ENCODE assay signal across 14 cellular contexts in genomic region chr1:18890704-18891103, GRCh38. TPM values are rescaled to one million over a fixed set of nuclear protein-coding genes. Genes with fewer than 3 reads are reported as not detected.
A peak's percentile ranks its signal among the peaks of the same experiment; 100 is the strongest.
DNase-seq lines count a peak whose midpoint lies in the region; ATAC-seq and TF ChIP-seq lines count a peak whose summit lies in the region.
"Had no signal": no experiment of that assay in that cellular context is flagged by ENCODE, and none has a peak within 500 bp of the region (broad histone marks: within the 10 kb centered on the region; RNA-seq: fewer than 3 reads in every experiment).

No MANE protein-coding gene starts in this region.

- H3K9me3 ChIP-seq in IMR-90 (ENCODE audit: control insufficient read depth, insufficient read depth, low read length) (no peaks in the 10 kb centered on the region), subcutaneous abdominal adipose tissue (ENCODE audit: control insufficient read depth in 5 of 5, low read length in 5 of 5) (no peaks in the 10 kb centered on the region), suprapubic skin (no peaks in the 10 kb centered on the region)

- no peak overlapping the region for H3K9ac ChIP-seq in IMR-90 (ENCODE audit: low read depth, low read length)
- peak overlapping the region in 1 of 5 donors; percentile 22 for H3K9ac ChIP-seq in subcutaneous abdominal adipose tissue (ENCODE audit: low read length in 5 of 5)

- intact Hi-C loops in IMR-90 (cut with micrococcal nuclease) = no loop called here

- H2AK9ac ChIP-seq in IMR-90 (replicated peaks; ENCODE audit: low read depth, low read length, poor library complexity) = peak overlapping the region; percentile 58

- in situ Hi-C loops in IMR-90 (cut with MboI; ENCODE audit: low sequenced_read_pairs) = no loop called here

- no peak for TF ChIP-seq EP300 in suprapubic skin (IDR thresholded peaks at IDR 0.05)

- peak; percentile 19 for DNase-seq in IMR-90
- no peak for DNase-seq in NCI-H2196 (lab: John Stamatoyannopoulos, UW; ENCODE audit: unreplicated experiment)
- no peak for DNase-seq in suprapubic skin (ENCODE audit: low spot score in 2 of 2)
- DNase-seq in NCI-H1436 (lab: John Stamatoyannopoulos, UW) = no peak
- DNase-seq in activated CD4-positive, CD25-positive, alpha-beta regulatory T cell treated with anti-CD3 and anti-CD28 coated beads, Interleukin-2, amount 50 U/mL, for 72 hours = no peak
- DNase-seq: activated CD4-positive, alpha-beta memory T cell treated with anti-CD3 and anti-CD28 coated beads, Interleukin-2, amount 10 ng/mL, durations not matched to agents 7 days and 5 days; activated gamma-delta T cell; CD4-positive, CD25-positive, alpha-beta regulatory T cell; stimulated activated CD4-positive, alpha-beta T cell treated with anti-CD3 and anti-CD28 coated beads, Interleukin-2, amount 100 ng/mL, for 24 hours had no signal

- no peak overlapping the region for H4K8ac ChIP-seq in IMR-90 (ENCODE audit: low read depth in 2 of 2, low read length in 2 of 2)

- no peak overlapping the region for H3K14ac ChIP-seq in IMR-90 (replicated peaks; ENCODE audit: low read depth, low read length)

- peak; percentile 78 for ATAC-seq in IMR-90 (ENCODE audit: low read depth)

- no peak overlapping the region for H3K4ac ChIP-seq in IMR-90 (ENCODE audit: low read depth, low read length)

- no peak overlapping the region for H2BK120ac ChIP-seq in IMR-90 (ENCODE audit: low read depth, low read length)

- peaks cover 11% of the 10 kb centered on the region for H3K9me1 ChIP-seq in IMR-90 (ENCODE audit: insufficient read depth, low read length)

- H3K36me3 ChIP-seq in IMR-90 (ENCODE audit: control insufficient read depth, insufficient read depth, low read length) (peaks cover 3% of the 10 kb centered on the region), subcutaneous abdominal adipose tissue (ENCODE audit: control insufficient read depth in 5 of 5, insufficient read depth in 5 of 5, low read length in 5 of 5) (peaks cover 0 to 39% (median 23%) of the 10 kb centered on the region in 5 donors), suprapubic skin (peaks cover 4% of the 10 kb centered on the region)

- peak overlapping the region; percentile 71; the same call in 1 of the 2 replicates for H3K23ac ChIP-seq in IMR-90 (ENCODE audit: low read depth, low read length)

- CTCF ChIA-PET in IMR-90 (lab: Yijun Ruan, JAX) = no interaction called here

- TF ChIP-seq CTCF in IMR-90 (conservative IDR thresholded peaks at IDR 0.05; ENCODE audit: low read depth, low read length) (no peak), suprapubic skin (IDR thresholded peaks at IDR 0.05) (no peak)

- H2BK20ac ChIP-seq in IMR-90 (ENCODE audit: low read depth, low read length) = no peak overlapping the region

- H3K27ac ChIP-seq in IMR-90 (ENCODE audit: insufficient read depth, low read length) (no peak overlapping the region), cingulate gyrus (ENCODE audit: low read depth, low read length) (peak overlapping the region; percentile 57), layer of hippocampus (ENCODE audit: low read depth, low read length) (peak overlapping the region; percentile 73), subcutaneous abdominal adipose tissue (ENCODE audit: low read depth, low read length) (peak overlapping the region; percentile 54), suprapubic skin (no peak overlapping the region)

- H3K79me1 ChIP-seq in IMR-90 (ENCODE audit: low read depth in 1 of 2, low read length in 2 of 2) = peaks cover 4 to 11% of the 10 kb centered on the region in 2 experiments; a peak in 2 of 4 replicates

- no peak overlapping the region for H2AFZ ChIP-seq in IMR-90 (replicated peaks; ENCODE audit: low read length, poor library complexity)

- no peak overlapping the region for H2BK5ac ChIP-seq in IMR-90 (ENCODE audit: low read depth, low read length, poor library complexity, severe bottlenecking)

- no peak for TF ChIP-seq POLR2A in IMR-90 (IDR thresholded peaks at IDR 0.05; ENCODE audit: low read depth, low read length)
- TF ChIP-seq POLR2A in suprapubic skin (IDR thresholded peaks at IDR 0.05) = no peak

- H4K5ac ChIP-seq in IMR-90 (ENCODE audit: low read depth, low read length) = no peak overlapping the region

- WGBS in IMR-90 (ENCODE audit: extremely low coverage in 2 of 2, insufficient read length in 1 of 2), 2 experiments = no CpG with 5 or more reads among the region's 3 CpGs
- WGBS in suprapubic skin = 74% methylated on average over 2 of the region's 3 CpGs

- H3K4me2 ChIP-seq in IMR-90 (ENCODE audit: low read depth, low read length) = no peak overlapping the region

- no peak overlapping the region for H2AK5ac ChIP-seq in IMR-90 (ENCODE audit: low read depth, low read length)

- H3K4me1 ChIP-seq in IMR-90 (ENCODE audit: control insufficient read depth, insufficient read depth, low read length) (peaks cover 10% of the 10 kb centered on the region), subcutaneous abdominal adipose tissue (ENCODE audit: control insufficient read depth in 5 of 5, insufficient read depth in 5 of 5, low read length in 5 of 5) (peaks cover 6 to 57% (median 55%) of the 10 kb centered on the region in 5 donors), suprapubic skin (peaks cover 20% of the 10 kb centered on the region)

- 0 out of 2 replicates have a peak, but pooled peaks cover 3% of the 10 kb centered on the region for H4K20me1 ChIP-seq in IMR-90 (ENCODE audit: insufficient read depth, low read length)

- no peak overlapping the region for H2BK15ac ChIP-seq in IMR-90 (ENCODE audit: low read depth, low read length)

- H4K91ac ChIP-seq in IMR-90 (ENCODE audit: insufficient read depth, low read depth, low read length) = no peak overlapping the region

- H3K27me3 ChIP-seq in IMR-90 (ENCODE audit: control insufficient read depth, insufficient read depth, low read length) (no peaks in the 10 kb centered on the region), layer of hippocampus (ENCODE audit: control insufficient read depth, insufficient read depth, low read length) (no peaks in the 10 kb centered on the region), subcutaneous abdominal adipose tissue (ENCODE audit: control insufficient read depth in 5 of 5, insufficient read depth in 4 of 5, low read length in 5 of 5) (no peaks in the 10 kb centered on the region), suprapubic skin (no peaks in the 10 kb centered on the region)

- no TSS peak for BruUV-seq in IMR-90 (replicated peaks; lab: Mats Ljungman, UMichigan)

- no peak overlapping the region for H3K18ac ChIP-seq in IMR-90 (ENCODE audit: low read depth, low read length)

- H3K56ac ChIP-seq in IMR-90 (ENCODE audit: extremely low read depth, insufficient read depth, low read length) = no peak overlapping the region

- dilution Hi-C loops in IMR-90 (cut with HindIII; ENCODE audit: low sequenced_read_pairs, unreplicated experiment) = no loop called here

- no peak for TF ChIP-seq RAD21 in IMR-90 (IDR thresholded peaks at IDR 0.05; ENCODE audit: low read length)

- H3K4me3 ChIP-seq in IMR-90 (ENCODE audit: insufficient read depth, low read depth, low read length) (no peak overlapping the region), subcutaneous abdominal adipose tissue (ENCODE audit: low read depth in 1 of 5, low read length in 5 of 5) (no peak overlapping the region), suprapubic skin (no peak overlapping the region)

- POLR2A ChIA-PET in IMR-90 (lab: Charles Lee; ENCODE audit: unreplicated experiment) = no interaction called here

TF ChIP-seq in IMR-90, 13 proteins besides CTCF, POLR2A, EP300 and RAD21:
- TF ChIP-seq MAFK (IDR thresholded peaks at IDR 0.05; ENCODE audit: low read depth, low read length) (no peak), CEBPB (IDR thresholded peaks at IDR 0.05; ENCODE audit: low read depth, low read length) (no peak), BHLHE40 (IDR thresholded peaks at IDR 0.05; ENCODE audit: low read depth, low read length) (no peak), NFE2L2 (IDR thresholded peaks at IDR 0.05; ENCODE audit: low read depth, low read length) (no peak), MAZ (IDR thresholded peaks at IDR 0.05; ENCODE audit: borderline replicate concordance, low read depth, low read length) (no peak), RFX5 (IDR thresholded peaks at IDR 0.05; ENCODE audit: low read depth, low read length) (no peak), ELK1 (IDR thresholded peaks at IDR 0.05; ENCODE audit: borderline replicate concordance, low read depth, low read length) (no peak), SMC3 (IDR thresholded peaks at IDR 0.05; ENCODE audit: low read depth, low read length) (no peak), MXI1 (IDR thresholded peaks at IDR 0.05; ENCODE audit: borderline replicate concordance, low read depth, low read length) (no peak)

RNA-seq across cellular contexts. Expression of gene ALDH4A1, which starts 11.7 kb away (rescaled TPM):
- total RNA-seq in IMR-90 (2012; rRNA removed) (8.6 TPM in 2 replicates), suprapubic skin (10 to 100 TPM; 25.0 to 33.0 (median 29.6) TPM)
- polyA plus RNA-seq in IMR-90 (2012; rRNA removed) = 21.1 and 23.0 TPM in 2 replicates
- 12.1 and 21.4 TPM in 2 replicates for polyA plus RNA-seq in IMR-90 (2012; cell fraction: cytosol; rRNA removed)
- 16.8 and 36.6 TPM in 2 replicates for polyA plus RNA-seq in IMR-90 (2012; cell fraction: nucleus; rRNA removed; ENCODE audit: low replicate concordance)

RNA-seq across cellular contexts. Expression of gene TAS1R2, which starts 31.2 kb away (rescaled TPM):
- total RNA-seq in IMR-90 (2012; rRNA removed) (not detected in 2 replicates), suprapubic skin (1 to 10 TPM in 2 of 4 donors, under 1 TPM in 1, not detected in 1; 0.38 to 1.3 (median 1.2) TPM)
- polyA plus RNA-seq in IMR-90 (2012; rRNA removed) = not detected in 2 replicates
- polyA plus RNA-seq in IMR-90 (2012; cell fraction: cytosol; rRNA removed) = not detected in 2 replicates
- polyA plus RNA-seq in IMR-90 (2012; cell fraction: nucleus; rRNA removed; ENCODE audit: low replicate concordance) = not detected in 2 replicates
- total RNA-seq: activated CD4-positive, alpha-beta memory T cell treated with anti-CD3 and anti-CD28 coated beads, Interleukin-2, amount 10 ng/mL, durations not matched to agents 7 days and 5 days; CD4-positive, CD25-positive, alpha-beta regulatory T cell; Daoy; pulmonary artery endothelial cell had no signal
- polyA plus RNA-seq: CD4-positive, CD25-positive, alpha-beta regulatory T cell had no signal

Comparison
In these comparisons a context has a peak if more than half of its experiments do, and no peak if none do; other contexts are left out.
1. H3K27ac ChIP-seq: peak in cingulate gyrus (single experiment), layer of hippocampus (single experiment) and subcutaneous abdominal adipose tissue (single experiment); none in IMR-90 (single experiment) and suprapubic skin (single experiment).